ENCODE assay signal across 24 cellular contexts in the genomic region with DNA sequence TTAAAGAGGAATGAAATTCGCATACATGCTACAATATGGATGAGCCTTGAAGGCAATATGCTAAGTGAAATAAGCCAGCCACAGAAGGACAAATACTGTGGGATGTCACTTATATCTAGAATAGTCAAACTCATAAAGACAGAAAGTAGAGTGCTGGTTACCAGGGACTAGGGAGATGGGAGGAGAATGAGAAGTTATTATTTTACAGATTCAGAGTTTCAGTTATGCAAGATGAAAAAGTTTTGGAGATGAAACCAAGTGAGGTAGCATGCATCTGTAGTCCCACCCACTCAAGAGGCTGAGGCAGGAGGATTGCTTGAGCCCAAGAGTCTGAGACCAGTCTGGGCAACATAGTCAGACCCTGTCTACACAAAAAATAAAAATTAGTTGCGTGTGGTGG.
"Had no signal": no experiment of that assay in that cellular context is flagged by ENCODE, and none has a peak within 500 bp of the region (broad histone marks: within the 10 kb centered on the region; RNA-seq: fewer than 3 reads in every experiment).

No MANE protein-coding gene starts in this region.

- H3K27ac Mint-ChIP-seq: activated naive CD4-positive, alpha-beta T cell treated with anti-CD3 and anti-CD28 coated beads, Interleukin-2, amount 50 U/mL, for 24 hours; brain; natural killer cell; progenitor cell of endocrine pancreas had no signal

- H3K4me3 ChIP-seq: gastroesophageal sphincter, sigmoid colon, smooth muscle cell, thyroid gland had no signal

- H3K36me3 ChIP-seq: gastroesophageal sphincter, sigmoid colon, thyroid gland had no signal

- H3K9me3 ChIP-seq: gastroesophageal sphincter, sigmoid colon, thyroid gland had no signal

- H3K4me2 ChIP-seq: smooth muscle cell had no signal

- H3K9me3 Mint-ChIP-seq: activated naive CD4-positive, alpha-beta T cell treated with anti-CD3 and anti-CD28 coated beads, Interleukin-2, amount 50 U/mL, for 24 hours; brain; natural killer cell had no signal

- H3K27me3 ChIP-seq: gastroesophageal sphincter, sigmoid colon, thyroid gland had no signal

- H3K27ac ChIP-seq: epithelial cell of prostate, gastroesophageal sphincter, sigmoid colon, thyroid gland, VCaP had no signal

- H3K4me1 ChIP-seq: gastroesophageal sphincter, sigmoid colon, thyroid gland had no signal

- H3K36me3 Mint-ChIP-seq: activated naive CD4-positive, alpha-beta T cell treated with anti-CD3 and anti-CD28 coated beads, Interleukin-2, amount 50 U/mL, for 24 hours; brain; natural killer cell had no signal

- H3K4me1 Mint-ChIP-seq: activated naive CD4-positive, alpha-beta T cell treated with anti-CD3 and anti-CD28 coated beads, Interleukin-2, amount 50 U/mL, for 24 hours; natural killer cell had no signal

- ATAC-seq: gastroesophageal sphincter, left ventricle myocardium superior, natural killer cell had no signal

- H3K4me3 Mint-ChIP-seq: activated naive CD4-positive, alpha-beta T cell treated with anti-CD3 and anti-CD28 coated beads, Interleukin-2, amount 50 U/mL, for 24 hours; brain; natural killer cell had no signal

- DNase-seq: activated CD4-positive, CD25-positive, alpha-beta regulatory T cell treated with anti-CD3 and anti-CD28 coated beads, Interleukin-2, amount 50 U/mL, for 72 hours; activated CD8-positive, alpha-beta memory T cell treated with anti-CD3 and anti-CD28 coated beads, Interleukin-2, amount 50 U/mL, for 48 hours; activated effector memory CD4-positive, alpha-beta T cell treated with anti-CD3 and anti-CD28 coated beads, Interleukin-2, amount 50 U/mL, for 16 hours; activated T-cell treated with anti-CD3 and anti-CD28 coated beads, Interleukin-2, amount 50 U/mL, for 48 hours; anterior cingulate cortex; head of caudate nucleus; hypothalamus; left ventricle myocardium superior; mammary epithelial cell; midbrain; natural killer cell; retina; sigmoid colon; stimulated activated CD4-positive, alpha-beta T cell treated with anti-CD3 and anti-CD28 coated beads, Interleukin-15, amount 100 ng/mL, for 24 hours; stimulated activated naive CD4-positive, alpha-beta T cell; substantia nigra; thyroid gland had no signal
